ENCODE assay signal across 8 cellular contexts in the genomic region with DNA sequence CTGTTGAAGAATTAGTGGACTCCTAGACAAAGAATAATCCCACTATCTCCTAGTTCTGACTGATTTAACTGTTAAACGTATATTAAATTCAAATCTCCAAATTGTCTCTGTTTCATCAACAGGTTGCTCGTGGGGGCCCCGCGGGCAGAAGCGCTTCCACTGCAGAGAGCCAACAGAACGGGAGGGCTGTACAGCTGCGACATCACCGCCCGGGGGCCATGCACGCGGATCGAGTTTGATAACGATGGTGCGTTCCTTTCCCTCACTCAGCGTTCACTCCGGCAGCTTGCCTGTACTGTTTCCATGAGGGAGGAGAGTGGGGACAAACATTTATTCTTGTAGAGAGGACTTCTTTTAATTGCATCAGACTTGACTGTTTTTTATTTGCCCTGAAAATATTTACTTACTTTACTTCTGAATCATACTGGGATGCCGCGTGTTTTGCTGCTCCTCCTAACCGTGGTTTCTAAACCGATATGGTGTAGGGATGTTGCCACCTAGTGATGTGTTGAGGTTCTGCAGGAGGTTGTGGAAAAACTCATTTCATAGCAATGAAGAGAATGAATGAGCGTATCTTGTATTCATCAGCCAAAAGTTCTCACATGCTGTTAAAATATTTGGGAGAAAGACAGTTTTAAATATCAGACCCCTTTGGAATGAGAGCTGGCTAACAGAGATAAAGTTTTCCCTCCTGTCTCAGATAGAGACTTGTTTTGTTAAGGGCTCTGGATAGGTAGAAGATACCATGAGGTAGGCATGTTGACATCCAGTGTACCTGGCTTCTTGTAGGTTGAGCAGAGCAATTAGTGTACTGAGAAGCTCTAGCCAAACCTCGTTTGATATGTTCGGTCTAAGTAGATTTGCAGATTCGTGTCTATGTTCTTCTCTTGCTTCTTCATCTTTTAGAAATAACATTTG. TPM values are rescaled to one million over a fixed set of nuclear protein-coding genes. Genes with fewer than 3 reads are reported as not detected.
DNase-seq lines count a peak whose midpoint lies in the region; ATAC-seq, FAIRE-seq and TF ChIP-seq lines count a peak whose summit lies in the region.

No MANE protein-coding gene starts in this region.

- H3K4me3 ChIP-seq in H7 (ENCODE audit: insufficient read depth, low read depth, low read length) (no peak overlapping the region), WI38 (ENCODE audit: low read depth, low read length) (peak overlapping the region; percentile 50), bronchial epithelial cell (ENCODE audit: low read depth, low read length) (no peak overlapping the region), kidney epithelial cell (ENCODE audit: low read depth, low read length) (no peak overlapping the region)

- TF ChIP-seq CTCF in WI38 (IDR thresholded peaks at IDR 0.05; ENCODE audit: low read depth, low read length) (peak; percentile 70), bronchial epithelial cell (IDR thresholded peaks at IDR 0.05; ENCODE audit: insufficient read depth, low read length, severe bottlenecking) (peak; percentile 64), kidney epithelial cell (IDR thresholded peaks at IDR 0.05; ENCODE audit: insufficient read depth, low read length, poor library complexity, severe bottlenecking) (peak; percentile 79)

- FAIRE-seq in bronchial epithelial cell (lab: Jason Lieb, UNC) = peak; percentile 64

- no peak for ATAC-seq in GM21381 (IDR thresholded peaks at IDR 0.05; ENCODE audit: unreplicated experiment)

- DNase-seq in C1 segment of cervical spinal cord (lab: John Stamatoyannopoulos, UW) (peak in 10 of 14 donors; percentile 5 to 83 (median 18)), H7 (peak; percentile 54), NCI-H226 (peak; percentile 54), bronchial epithelial cell (ENCODE audit: low read depth) (peak; percentile 77), kidney epithelial cell (ENCODE audit: low read depth) (no peak)
- peak; percentile 42 to 62 for DNase-seq in stimulated activated CD4-positive, alpha-beta T cell treated with anti-CD3 and anti-CD28 coated beads, Interleukin-1b, Interleukin-23, amount 100 ng/mL, for 4 hours (ENCODE audit: low read depth in 2 of 2)

- peaks cover 7% of the 10 kb centered on the region for H3K36me3 ChIP-seq in H7 (replicated peaks; ENCODE audit: control insufficient read depth, insufficient read depth, low read length)
- H3K36me3 ChIP-seq in bronchial epithelial cell (ENCODE audit: control insufficient read depth, insufficient read depth, low read length) = peaks cover 10% of the 10 kb centered on the region
- H3K36me3 ChIP-seq in kidney epithelial cell (ENCODE audit: control insufficient read depth, insufficient read depth, low read length) = no peaks in the 10 kb centered on the region

- H3K27me3 ChIP-seq in H7 (ENCODE audit: control insufficient read depth, insufficient read depth, low read length) (no peaks in the 10 kb centered on the region; the same call in 1 of the 2 replicates), bronchial epithelial cell (ENCODE audit: control insufficient read depth, insufficient read depth, low read length) (no peaks in the 10 kb centered on the region), kidney epithelial cell (ENCODE audit: control insufficient read depth, insufficient read depth, low read length) (no peaks in the 10 kb centered on the region)

RNA-seq across cellular contexts. Expression of gene ITGA6, which starts 38.3 kb away (rescaled TPM):
- 57.3 and 90.7 TPM in 2 replicates for total RNA-seq in H7 (2014; rRNA removed; shearing (Covaris generic))
- total RNA-seq in bronchial epithelial cell (191 and 390 TPM in 2 replicates), kidney epithelial cell (82.3 and 94.7 TPM in 2 replicates)
